ENCODE assay signal across 8 cellular contexts in genomic region chr17:68020791-68021190, GRCh38. TPM values are rescaled to one million over a fixed set of nuclear protein-coding genes. Genes with fewer than 3 reads are reported as not detected.
DNase-seq lines count a peak whose midpoint lies in the region; ATAC-seq and TF ChIP-seq lines count a peak whose summit lies in the region.
"Not testable (repeated sequence)": the region's sequence is repeated elsewhere in the genome, so short reads cannot be mapped to it uniquely, and the experiment has no call there.

No MANE protein-coding gene starts in this region.

- peak overlapping the region; percentile 89 for H3K27ac Mint-ChIP-seq in activated CD8-positive, alpha-beta T cell treated with anti-CD3 and anti-CD28 coated beads for 36 hours
- H3K27ac Mint-ChIP-seq in MCF 10A (ENCODE audit: low read depth, unreplicated experiment) = not testable (repeated sequence)

- 50 to 76% methylated on average over 1 to 6 of the region's 13 CpGs for whole genome bisulfite sequencing in gastroesophageal sphincter (ENCODE audit: low coverage in 1 of 2), 2 donors
- WGBS in mesodermal cell (ENCODE audit: insufficient coverage in 2 of 2), 2 experiments = 91 to 95% methylated on average over 11 of the region's 13 CpGs

- not testable (repeated sequence) for TF ChIP-seq CTCF in GM12865 (IDR thresholded peaks at IDR 0.05; ENCODE audit: insufficient read depth, low read depth, low read length, missing control alignments); OCI-LY1 (IDR thresholded peaks at IDR 0.05; ENCODE audit: low read length); activated CD8-positive, alpha-beta T cell treated with anti-CD3 and anti-CD28 coated beads for 36 hours (IDR thresholded peaks at IDR 0.05); MCF 10A (IDR thresholded peaks at IDR 0.05; ENCODE audit: unreplicated experiment); gastroesophageal sphincter (IDR thresholded peaks at IDR 0.05); retinal pigment epithelial cell (conservative IDR thresholded peaks at IDR 0.05; ENCODE audit: low read depth, low read length); upper lobe of right lung (IDR thresholded peaks at IDR 0.05)

- CTCF ChIA-PET in activated CD8-positive, alpha-beta T cell treated with anti-CD3 and anti-CD28 coated beads for 36 hours (lab: Charles Lee) = interaction anchor here (1.7 kb wide), 1 partner anchor 13 kb away, joined by 6 read pairs; no protein-coding TSS in a partner anchor
- CTCF ChIA-PET in MCF 10A (lab: Yijun Ruan, JAX) = interaction anchor here (0.6 to 1.7 kb wide), 3 partner anchors 9 to 407 kb away, joined by 4 to 8 read pairs (median 4); no protein-coding TSS in a partner anchor

- peak overlapping the region; percentile 64 for H3K4me2 ChIP-seq in OCI-LY1 (ENCODE audit: low read length)

- peaks cover 20% of the 10 kb centered on the region for H3K4me1 ChIP-seq in OCI-LY1 (ENCODE audit: insufficient read depth, low read length, severe bottlenecking)
- not testable (repeated sequence) for H3K4me1 ChIP-seq in gastroesophageal sphincter; mesodermal cell (ENCODE audit: control insufficient read depth, insufficient read depth, low read length, poor library complexity, severe bottlenecking); upper lobe of right lung

- H3K27ac ChIP-seq in OCI-LY1 (ENCODE audit: low read depth, low read length, poor library complexity, severe bottlenecking) = not testable (repeated sequence)
- H3K27ac ChIP-seq in gastroesophageal sphincter (peak overlapping the region; percentile 80 to 92 (median 84)), mesodermal cell (ENCODE audit: low read depth, low read length, severe bottlenecking) (peak overlapping the region; percentile 66), upper lobe of right lung (peak overlapping the region; percentile 88)

- H3K27me3 Mint-ChIP-seq in activated CD8-positive, alpha-beta T cell treated with anti-CD3 and anti-CD28 coated beads for 36 hours; MCF 10A (ENCODE audit: insufficient read depth, unreplicated experiment): not testable (repeated sequence)

- 0 out of 2 replicates have a peak overlapping the region, but pooled peaks have one; percentile 0 for H2AFZ ChIP-seq in OCI-LY1 (ENCODE audit: low read length)

- TF ChIP-seq EP300 in gastroesophageal sphincter (IDR thresholded peaks at IDR 0.05) = not testable (repeated sequence)

- not testable (repeated sequence) for H3F3A ChIP-seq in OCI-LY1 (ENCODE audit: insufficient read depth, low read length)

- H3K9me2 ChIP-seq in OCI-LY1 (ENCODE audit: low read depth, low read length) = not testable (repeated sequence)

- TF ChIP-seq POLR2A in gastroesophageal sphincter (IDR thresholded peaks at IDR 0.05) = not testable (repeated sequence)

- H3K9me3 Mint-ChIP-seq in activated CD8-positive, alpha-beta T cell treated with anti-CD3 and anti-CD28 coated beads for 36 hours; MCF 10A (ENCODE audit: unreplicated experiment): not testable (repeated sequence)

- not testable (repeated sequence) for H4K20me1 ChIP-seq in OCI-LY1 (ENCODE audit: insufficient read depth, low read length)

- not testable (repeated sequence) for H3K36me3 Mint-ChIP-seq in activated CD8-positive, alpha-beta T cell treated with anti-CD3 and anti-CD28 coated beads for 36 hours (ENCODE audit: low read depth)
- H3K36me3 Mint-ChIP-seq in MCF 10A (ENCODE audit: insufficient read depth, unreplicated experiment) = peaks cover 15% of the 10 kb centered on the region

- not testable (repeated sequence) for DNase-seq in GM12865 (ENCODE audit: low read depth); activated CD8-positive, alpha-beta T cell treated with anti-CD3 and anti-CD28 coated beads for 36 hours; MCF 10A (ENCODE audit: unreplicated experiment); retinal pigment epithelial cell (ENCODE audit: low read depth); upper lobe of right lung

- peak overlapping the region; percentile 80 for H3K4me3 Mint-ChIP-seq in activated CD8-positive, alpha-beta T cell treated with anti-CD3 and anti-CD28 coated beads for 36 hours
- H3K4me3 Mint-ChIP-seq in MCF 10A (ENCODE audit: unreplicated experiment) = peak overlapping the region; percentile 86

- intact Hi-C loops in activated CD8-positive, alpha-beta T cell treated with anti-CD3 and anti-CD28 coated beads for 36 hours (cut with micrococcal nuclease); upper lobe of right lung (cut with DNase I): not testable (repeated sequence)
- intact Hi-C loops in MCF 10A (cut with micrococcal nuclease) = loop anchor here (1.0 kb wide), 1 partner anchor 15 kb away; the partner anchor contains the start of gene KPNA2

- H3K4me1 Mint-ChIP-seq in activated CD8-positive, alpha-beta T cell treated with anti-CD3 and anti-CD28 coated beads for 36 hours (ENCODE audit: low read depth) = peaks cover 11% of the 10 kb centered on the region
- not testable (repeated sequence) for H3K4me1 Mint-ChIP-seq in MCF 10A (ENCODE audit: insufficient read depth, unreplicated experiment)

- POLR2A ChIA-PET in activated CD8-positive, alpha-beta T cell treated with anti-CD3 and anti-CD28 coated beads for 36 hours (lab: Charles Lee) = interaction anchor here (1.0 to 1.5 kb wide), 7 partner anchors 9 to 304 kb away, joined by 3 to 8 read pairs (median 7); partner anchors contain the start of gene KPNA2
- POLR2A ChIA-PET in MCF 10A (lab: Yijun Ruan, JAX) = interaction anchor here (0.6 to 2.6 kb wide), 9 partner anchors 15 to 467 kb away, joined by 3 to 84 read pairs (median 4); partner anchors contain the start of genes AMZ2, C17orf58 and KPNA2

- H3K9ac ChIP-seq in OCI-LY1 (ENCODE audit: low read length) = peak overlapping the region; percentile 64

- H3K36me3 ChIP-seq in OCI-LY1 (ENCODE audit: insufficient read depth, low read length); gastroesophageal sphincter; mesodermal cell (ENCODE audit: control insufficient read depth, insufficient read depth, low read length); upper lobe of right lung: not testable (repeated sequence)

- not testable (repeated sequence) for H3K9me3 ChIP-seq in OCI-LY1 (ENCODE audit: low read length); gastroesophageal sphincter; mesodermal cell (ENCODE audit: control insufficient read depth, low read length); upper lobe of right lung

- H3K27me3 ChIP-seq in OCI-LY1 (ENCODE audit: insufficient read depth, low read length); gastroesophageal sphincter; upper lobe of right lung: not testable (repeated sequence)

- not testable (repeated sequence) for H3K79me2 ChIP-seq in OCI-LY1 (ENCODE audit: insufficient read depth, low read length)

- BruUV-seq in MCF 10A (replicated peaks; lab: Mats Ljungman, UMichigan) = not testable (repeated sequence)

- ATAC-seq in activated CD8-positive, alpha-beta T cell treated with anti-CD3 and anti-CD28 coated beads for 36 hours; gastroesophageal sphincter; upper lobe of right lung: not testable (repeated sequence)

- H3K4me3 ChIP-seq in GM12865 (ENCODE audit: low read depth, low read length) (peak overlapping the region; percentile 80), OCI-LY1 (ENCODE audit: low read depth, low read length, poor library complexity, severe bottlenecking) (peak overlapping the region; percentile 61), gastroesophageal sphincter (peak overlapping the region in 1 of 2 donors; percentile 65), mesodermal cell (ENCODE audit: extremely low read depth, insufficient read depth, low read length, poor library complexity, severe bottlenecking) (peak overlapping the region; percentile 53), retinal pigment epithelial cell (ENCODE audit: low read length) (peak overlapping the region; percentile 72), upper lobe of right lung (peak overlapping the region; percentile 67)

RNA-seq across cellular contexts. Expression of gene KPNA2, which starts 14.7 kb away (rescaled TPM):
- total RNA-seq in activated CD8-positive, alpha-beta T cell treated with anti-CD3 and anti-CD28 coated beads for 36 hours = 100 to 1,000 TPM; 165 to 180 TPM
- 120 and 132 TPM in 2 replicates for total RNA-seq in MCF 10A (2022)
- total RNA-seq in gastroesophageal sphincter = 10 to 100 TPM; 15.7 to 34.7 (median 21.0) TPM
- polyA plus RNA-seq in mesodermal cell (2013, experiment 1 of 2) = 303 TPM
- 340 TPM for polyA plus RNA-seq in mesodermal cell (2013, experiment 2 of 2)
- 27.0 TPM for total RNA-seq in upper lobe of right lung

RNA-seq across cellular contexts. Expression of gene C17orf58, which starts 24.5 kb away (rescaled TPM):
- 10 to 100 TPM; 21.0 to 21.7 TPM for total RNA-seq in activated CD8-positive, alpha-beta T cell treated with anti-CD3 and anti-CD28 coated beads for 36 hours
- 9.5 and 12.9 TPM in 2 replicates for total RNA-seq in MCF 10A (2022)
- 10 to 100 TPM in 1 of 4 donors, 1 to 10 TPM in 3; 5.3 to 17.8 (median 7.3) TPM for total RNA-seq in gastroesophageal sphincter
- 15.3 TPM for polyA plus RNA-seq in mesodermal cell (2013, experiment 1 of 2)
- 15.4 TPM for polyA plus RNA-seq in mesodermal cell (2013, experiment 2 of 2)
- total RNA-seq in upper lobe of right lung = 5.3 TPM
